10 cellular contexts compared by ENCODE assay signal in the genomic region with DNA sequence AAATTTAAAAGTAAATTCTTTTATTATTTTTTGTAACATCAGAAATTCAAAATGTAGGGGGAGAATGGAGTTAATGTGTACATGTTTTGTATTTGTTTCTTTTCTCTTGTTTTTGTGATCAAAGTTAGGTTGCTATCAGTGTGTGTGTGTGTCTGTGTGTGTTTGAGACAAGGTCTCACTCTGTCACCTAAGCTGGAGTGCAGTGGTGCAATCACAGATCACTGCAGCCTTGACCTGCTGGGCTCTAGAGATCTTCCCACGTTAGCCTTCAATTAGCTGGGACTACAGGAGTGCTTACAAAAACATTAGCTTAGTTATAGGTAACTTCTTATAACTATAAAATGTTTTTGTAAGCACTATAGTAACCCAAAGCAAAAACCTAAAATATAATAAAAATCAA. TPM values are rescaled to one million over a fixed set of nuclear protein-coding genes. Genes with fewer than 3 reads are reported as not detected.
"Had no signal": no experiment of that assay in that cellular context is flagged by ENCODE, and none has a peak within 500 bp of the region (broad histone marks: within the 10 kb centered on the region; RNA-seq: fewer than 3 reads in every experiment).

No MANE protein-coding gene starts in this region.

- H3K27ac Mint-ChIP-seq: HFFc6, IgD-negative memory B cell had no signal

- H3K4me3 ChIP-seq: GM23248, HAP-1 had no signal

- FAIRE-seq: HTR-8/SVneo had no signal

- H3K4me3 Mint-ChIP-seq: HFFc6, IgD-negative memory B cell had no signal

- H3K9me3 ChIP-seq: HAP-1 had no signal

- H2AFZ ChIP-seq: GM23248 had no signal

- DNase-seq: GM23248, GOT3, H7, HFFc6, KBM-7 had no signal

- H3K27ac ChIP-seq: GM23248 had no signal

- H3K36me3 ChIP-seq: HAP-1 had no signal

- H3K4me1 ChIP-seq: HAP-1 had no signal

- ATAC-seq: HCT116 had no signal

- H3K27me3 Mint-ChIP-seq: IgD-negative memory B cell had no signal

- H3K9ac ChIP-seq: GM23248 had no signal

RNA-seq across cellular contexts. Expression of gene GDF7, which starts 50.7 kb away (rescaled TPM):
- total RNA-seq: GM23248, HT-29 had no signal
